Comparison of ENCODE assay signal across 12 cellular contexts in the genomic region with DNA sequence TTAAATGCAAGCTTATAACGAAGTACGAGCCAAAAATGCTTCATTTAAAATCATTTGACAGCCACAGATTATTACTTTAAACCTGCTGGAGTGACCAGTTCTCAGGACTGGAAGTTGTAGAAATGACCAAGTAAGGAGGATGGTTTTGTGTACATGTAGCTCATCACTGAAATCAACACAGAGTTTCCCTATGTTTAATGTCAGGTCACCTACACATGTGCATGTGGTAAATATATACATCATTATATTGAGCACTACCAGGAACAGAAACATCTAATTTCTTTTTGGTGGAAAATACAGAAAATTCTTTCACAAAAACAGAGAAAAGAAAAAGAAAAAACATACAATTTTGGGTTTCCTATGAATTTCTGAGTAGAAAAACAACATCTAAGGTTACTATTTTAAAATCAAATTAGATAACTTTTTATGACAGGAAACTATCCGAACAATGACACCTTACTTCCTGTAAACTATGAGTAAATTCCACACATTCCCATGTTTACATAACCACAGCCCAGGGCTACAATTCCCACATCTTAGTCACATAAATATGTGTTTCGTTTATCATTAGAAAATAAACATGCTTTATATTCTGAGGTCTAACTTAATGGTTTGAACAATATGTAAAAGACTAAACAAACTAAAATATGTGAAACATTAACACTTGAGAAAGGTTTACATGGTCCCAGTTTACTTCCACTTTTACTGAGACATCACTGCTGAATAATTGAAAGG.
DNase-seq lines count a peak whose midpoint lies in the region; ATAC-seq, FAIRE-seq and TF ChIP-seq lines count a peak whose summit lies in the region.
"Had no signal": no experiment of that assay in that cellular context is flagged by ENCODE, and none has a peak within 500 bp of the region (broad histone marks: within the 10 kb centered on the region; RNA-seq: fewer than 3 reads in every experiment).

No MANE protein-coding gene starts in this region.

- no peaks in the 10 kb centered on the region for H3K36me3 Mint-ChIP-seq in activated T-cell treated with anti-CD3 and anti-CD28 coated beads, Interleukin-2, amount 50 U/mL, for 72 hours (ENCODE audit: insufficient read depth in 2 of 2)

- no peak overlapping the region for H3K4me3 Mint-ChIP-seq in activated T-cell treated with anti-CD3 and anti-CD28 coated beads, Interleukin-2, amount 50 U/mL, for 72 hours

- no peak overlapping the region for H3K4me3 ChIP-seq in AG04450 (ENCODE audit: low read depth, low read length)
- H3K4me3 ChIP-seq in adipocyte (ENCODE audit: low read length): peak overlapping the region; percentile 63
- H3K4me3 ChIP-seq in SJCRH30: no peak overlapping the region
- H3K4me3 ChIP-seq: BLaER1 had no signal

- H3K4me1 Mint-ChIP-seq in activated T-cell treated with anti-CD3 and anti-CD28 coated beads, Interleukin-2, amount 50 U/mL, for 72 hours (ENCODE audit: low read depth): peaks cover 24% of the 10 kb centered on the region

- H3K36me3 ChIP-seq in adipocyte (ENCODE audit: control insufficient read depth, insufficient read depth, low read length, severe bottlenecking) (no peaks in the 10 kb centered on the region), SJCRH30 (no peaks in the 10 kb centered on the region)
- H3K36me3 ChIP-seq: BLaER1 had no signal

- POLR2A ChIA-PET in AG04450 (lab: Yijun Ruan, JAX): no interaction called here

- CTCF ChIA-PET in AG04450 (lab: Charles Lee): interaction anchor here (0.7 to 0.8 kb wide), 2 partner anchors 29 to 128 kb away, joined by 3 read pairs; no protein-coding TSS in a partner anchor

- DNase-seq in AG04450 (ENCODE audit: low read depth, low spot score) (no peak), HTR-8/SVneo (ENCODE audit: insufficient read length, low spot score) (peak; percentile 61), adipocyte (ENCODE audit: low read depth) (no peak), kidney glomerular epithelial cell (lab: John Stamatoyannopoulos, UW) (peak; percentile 25), SJCRH30 (no peak)
- DNase-seq in activated T-cell treated with anti-CD3 and anti-CD28 coated beads, Interleukin-2, amount 50 U/mL, for 72 hours: no peak
- DNase-seq: activated gamma-delta T cell treated with Interleukin-2 at 50 U/mL for 16 hours; effector CD8-positive, alpha-beta T cell; NCI-H187 treated with DMSO at 0.1 percent for 48 hours had no signal

- no peaks in the 10 kb centered on the region for H3K9me3 ChIP-seq in AG04450 (ENCODE audit: control insufficient read depth, insufficient read depth, low read length)
- H3K9me3 ChIP-seq in adipocyte (ENCODE audit: control insufficient read depth, low read length): no peaks in the 10 kb centered on the region
- H3K9me3 ChIP-seq in SJCRH30 (replicated peaks): no peaks in the 10 kb centered on the region
- H3K9me3 ChIP-seq: BLaER1 had no signal

- H3K27ac ChIP-seq in AG04450 (ENCODE audit: low read depth, low read length) (peak overlapping the region; percentile 21), SJCRH30 (no peak overlapping the region)
- H3K27ac ChIP-seq: BLaER1 had no signal

- H3K9me3 Mint-ChIP-seq in activated T-cell treated with anti-CD3 and anti-CD28 coated beads, Interleukin-2, amount 50 U/mL, for 72 hours: no peaks in the 10 kb centered on the region

- no peak for FAIRE-seq in HTR-8/SVneo (lab: Jason Lieb, UNC)

- H3K27me3 ChIP-seq in AG04450 (ENCODE audit: control insufficient read depth, insufficient read depth, low read length) (no peaks in the 10 kb centered on the region), adipocyte (replicated peaks; ENCODE audit: control insufficient read depth, insufficient read depth, low read length) (no peaks in the 10 kb centered on the region), SJCRH30 (no peaks in the 10 kb centered on the region)
- H3K27me3 ChIP-seq: BLaER1 had no signal

- TF ChIP-seq CTCF in AG04450 (IDR thresholded peaks at IDR 0.05; ENCODE audit: low read depth, low read length): no peak

- H3K4me1 ChIP-seq in adipocyte (ENCODE audit: control insufficient read depth, insufficient read depth, low read length) (peaks cover 16% of the 10 kb centered on the region), SJCRH30 (peaks cover 4% of the 10 kb centered on the region; the same call in 1 of the 2 replicates)

- ATAC-seq in GM21737 (IDR thresholded peaks at IDR 0.05; ENCODE audit: unreplicated experiment): no peak
- ATAC-seq in activated T-cell treated with anti-CD3 and anti-CD28 coated beads, Interleukin-2, amount 50 U/mL, for 72 hours (replicated peaks in 1 of 2): no peak
- ATAC-seq in GM19351 (IDR thresholded peaks at IDR 0.05; ENCODE audit: unreplicated experiment): no peak

- no peaks in the 10 kb centered on the region for H3K27me3 Mint-ChIP-seq in activated T-cell treated with anti-CD3 and anti-CD28 coated beads, Interleukin-2, amount 50 U/mL, for 72 hours (ENCODE audit: low read depth)

- no peak overlapping the region for H3K9ac ChIP-seq in adipocyte (ENCODE audit: low read length)
- H3K9ac ChIP-seq: BLaER1 had no signal

- no peak overlapping the region for H3K27ac Mint-ChIP-seq in activated T-cell treated with anti-CD3 and anti-CD28 coated beads, Interleukin-2, amount 50 U/mL, for 72 hours

Comparison
In these comparisons a context has a peak if more than half of its experiments do, and no peak if none do; other contexts are left out.
1. DNase-seq: peak in HTR-8/SVneo (single experiment) and kidney glomerular epithelial cell (single experiment); none in AG04450 (single experiment), adipocyte (single experiment), activated T-cell treated with anti-CD3 and anti-CD28 coated beads, Interleukin-2, amount 50 U/mL, for 72 hours (0 of 2) and SJCRH30 (0 of 2).